11 cellular contexts compared by ENCODE assay signal in the genomic region with DNA sequence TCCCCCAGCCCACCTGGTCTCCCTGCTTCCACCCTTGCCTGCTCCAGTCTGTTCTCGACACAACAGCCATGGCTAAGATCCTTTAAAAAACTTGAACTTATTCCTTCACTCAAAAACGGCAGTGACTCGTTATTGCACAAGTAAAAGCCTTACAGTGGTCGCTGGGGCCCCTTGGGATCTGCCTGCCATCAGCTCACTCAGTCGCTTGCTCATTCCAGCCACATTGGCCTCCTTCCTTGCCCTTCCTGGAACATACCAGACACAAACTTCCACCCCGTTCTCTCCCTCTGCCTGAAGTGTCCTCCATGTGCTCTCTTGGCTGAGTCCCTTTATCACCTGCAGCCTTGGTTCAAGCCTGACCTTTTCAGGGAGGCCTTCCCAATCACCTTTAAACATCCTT. TPM values are rescaled to one million over a fixed set of nuclear protein-coding genes. Genes with fewer than 3 reads are reported as not detected.
DNase-seq lines count a peak whose midpoint lies in the region; ATAC-seq and TF ChIP-seq lines count a peak whose summit lies in the region.
"Had no signal": no experiment of that assay in that cellular context is flagged by ENCODE, and none has a peak within 500 bp of the region (broad histone marks: within the 10 kb centered on the region; RNA-seq: fewer than 3 reads in every experiment).

No MANE protein-coding gene starts in this region.

- H3K27me3 ChIP-seq in left ventricle myocardium inferior (ENCODE audit: low read depth) = no peaks in the 10 kb centered on the region
- H3K27me3 ChIP-seq: pancreas had no signal

- no peak for TF ChIP-seq CTCF in left ventricle myocardium inferior (IDR thresholded peaks at IDR 0.05; ENCODE audit: borderline replicate concordance)

- peaks cover 62% of the 10 kb centered on the region for H3K4me1 Mint-ChIP-seq in activated CD8-positive, alpha-beta memory T cell treated with anti-CD3 and anti-CD28 coated beads, Interleukin-2, amount 10 ng/mL, durations not matched to agents 7 days and 5 days
- H3K4me1 Mint-ChIP-seq in stimulated activated effector memory CD8-positive, alpha-beta T cell treated with anti-CD3 and anti-CD28 coated beads, Interleukin-12 subunit alpha, Interleukin-12 subunit beta, amount 100 ng/mL, for 72 hours = peaks cover 57% of the 10 kb centered on the region

- H3K27me3 Mint-ChIP-seq in activated CD8-positive, alpha-beta memory T cell treated with anti-CD3 and anti-CD28 coated beads, Interleukin-2, amount 10 ng/mL, durations not matched to agents 7 days and 5 days = no peaks in the 10 kb centered on the region

- ATAC-seq in activated CD8-positive, alpha-beta memory T cell treated with anti-CD3 and anti-CD28 coated beads, Interleukin-2, amount 10 ng/mL, durations not matched to agents 7 days and 5 days = no peak
- ATAC-seq in stimulated activated effector memory CD8-positive, alpha-beta T cell treated with anti-CD3 and anti-CD28 coated beads, Interleukin-12 subunit alpha, Interleukin-12 subunit beta, amount 100 ng/mL, for 72 hours = no peak
- no peak for ATAC-seq in GM18505 (IDR thresholded peaks at IDR 0.05; ENCODE audit: unreplicated experiment)
- ATAC-seq: pancreas had no signal

- TF ChIP-seq POLR2A in GM18505 (IDR thresholded peaks at IDR 0.05; ENCODE audit: borderline replicate concordance, extremely low read depth, insufficient read depth, insufficient read length) = no peak

- H3K36me3 ChIP-seq in left ventricle myocardium inferior = no peaks in the 10 kb centered on the region
- H3K36me3 ChIP-seq: pancreas had no signal

- CTCF ChIA-PET in activated CD8-positive, alpha-beta memory T cell treated with anti-CD3 and anti-CD28 coated beads, Interleukin-2, amount 10 ng/mL, durations not matched to agents 7 days and 5 days (lab: Charles Lee) = interaction anchor here (1.3 to 1.4 kb wide), 2 partner anchors 9 to 11 kb away, joined by 3 to 4 read pairs; no protein-coding TSS in a partner anchor

- H3K9me3 Mint-ChIP-seq in activated CD8-positive, alpha-beta memory T cell treated with anti-CD3 and anti-CD28 coated beads, Interleukin-2, amount 10 ng/mL, durations not matched to agents 7 days and 5 days (ENCODE audit: low read depth) = no peaks in the 10 kb centered on the region
- H3K9me3 Mint-ChIP-seq in stimulated activated effector memory CD8-positive, alpha-beta T cell treated with anti-CD3 and anti-CD28 coated beads, Interleukin-12 subunit alpha, Interleukin-12 subunit beta, amount 100 ng/mL, for 72 hours = no peaks in the 10 kb centered on the region

- H3K27ac ChIP-seq in left ventricle myocardium inferior (replicated peaks) = peak overlapping the region; percentile 33
- H3K27ac ChIP-seq: pancreas had no signal

- H3K4me3 Mint-ChIP-seq in activated CD8-positive, alpha-beta memory T cell treated with anti-CD3 and anti-CD28 coated beads, Interleukin-2, amount 10 ng/mL, durations not matched to agents 7 days and 5 days = peak overlapping the region; percentile 33
- peak overlapping the region; percentile 20 for H3K4me3 Mint-ChIP-seq in stimulated activated effector memory CD8-positive, alpha-beta T cell treated with anti-CD3 and anti-CD28 coated beads, Interleukin-12 subunit alpha, Interleukin-12 subunit beta, amount 100 ng/mL, for 72 hours

- peak overlapping the region; percentile 76 for H3K27ac Mint-ChIP-seq in activated CD8-positive, alpha-beta memory T cell treated with anti-CD3 and anti-CD28 coated beads, Interleukin-2, amount 10 ng/mL, durations not matched to agents 7 days and 5 days
- peak overlapping the region; percentile 43 for H3K27ac Mint-ChIP-seq in stimulated activated effector memory CD8-positive, alpha-beta T cell treated with anti-CD3 and anti-CD28 coated beads, Interleukin-12 subunit alpha, Interleukin-12 subunit beta, amount 100 ng/mL, for 72 hours

- intact Hi-C loops in left ventricle myocardium inferior (cut with micrococcal nuclease) = no loop called here

- H3K4me1 ChIP-seq in left ventricle myocardium inferior = peaks cover 87% of the 10 kb centered on the region

- H3K4me3 ChIP-seq in left ventricle myocardium inferior = peak overlapping the region; percentile 22
- H3K4me3 ChIP-seq: pancreas had no signal

- H3K9me3 ChIP-seq in left ventricle myocardium inferior (replicated peaks) = no peaks in the 10 kb centered on the region
- H3K9me3 ChIP-seq: pancreas had no signal

- H3K36me3 Mint-ChIP-seq in activated CD8-positive, alpha-beta memory T cell treated with anti-CD3 and anti-CD28 coated beads, Interleukin-2, amount 10 ng/mL, durations not matched to agents 7 days and 5 days = peaks cover 13% of the 10 kb centered on the region
- peaks cover 14% of the 10 kb centered on the region for H3K36me3 Mint-ChIP-seq in stimulated activated effector memory CD8-positive, alpha-beta T cell treated with anti-CD3 and anti-CD28 coated beads, Interleukin-12 subunit alpha, Interleukin-12 subunit beta, amount 100 ng/mL, for 72 hours

- DNase-seq in activated CD8-positive, alpha-beta memory T cell treated with anti-CD3 and anti-CD28 coated beads, Interleukin-2, amount 10 ng/mL, durations not matched to agents 7 days and 5 days = no peak
- DNase-seq in activated CD8-positive, alpha-beta memory T cell treated with anti-CD3 and anti-CD28 coated beads for 24 hours = no peak
- DNase-seq in UCSD-AML1 (lab: John Stamatoyannopoulos, UW; ENCODE audit: unreplicated experiment) (peak; percentile 20), left ventricle myocardium inferior (no peak), dermis blood vessel endothelial cell (no peak), DMS53 (lab: John Stamatoyannopoulos, UW) (no peak)
- no peak for DNase-seq in stimulated activated effector memory CD8-positive, alpha-beta T cell treated with anti-CD3 and anti-CD28 coated beads, Interleukin-12 subunit alpha, Interleukin-12 subunit beta, amount 100 ng/mL, for 72 hours (ENCODE audit: low spot score in 2 of 2)
- DNase-seq: HCEC 1CT, NCI-H524 treated with DMSO at 0.1 percent for 48 hours, pancreas had no signal

RNA-seq across cellular contexts. Expression of a gene that starts 4.7 kb away (rescaled TPM):
- 10 to 100 TPM; 47.0 to 51.5 TPM for total RNA-seq in activated CD8-positive, alpha-beta memory T cell treated with anti-CD3 and anti-CD28 coated beads, Interleukin-2, amount 10 ng/mL, durations not matched to agents 7 days and 5 days
- total RNA-seq in left ventricle myocardium inferior (81.1 TPM), dermis blood vessel endothelial cell (99.4 and 124 TPM in 2 replicates)
